16 cellular contexts compared by ENCODE assay signal in the genomic region with DNA sequence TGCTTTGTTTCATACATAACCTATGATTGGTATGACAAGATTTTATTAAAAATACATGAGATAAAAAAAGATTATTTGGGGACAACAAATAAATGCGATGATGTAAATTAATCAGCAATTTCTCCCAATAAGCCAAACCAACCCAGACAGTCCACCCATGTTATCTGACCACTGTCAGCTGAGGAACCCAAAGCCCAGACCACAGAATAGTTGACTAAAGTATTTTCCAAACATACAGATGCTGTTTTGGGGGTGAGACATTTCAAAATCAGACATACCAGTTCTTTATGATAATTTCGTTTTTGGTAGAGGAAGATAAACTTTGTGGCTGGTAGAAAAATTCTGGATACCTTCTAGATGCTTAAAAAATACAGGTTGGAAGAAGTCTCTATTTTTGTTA.
"Had no signal": no experiment of that assay in that cellular context is flagged by ENCODE, and none has a peak within 500 bp of the region (broad histone marks: within the 10 kb centered on the region; RNA-seq: fewer than 3 reads in every experiment).

No MANE protein-coding gene starts in this region.

- H3K27me3 ChIP-seq: right lobe of liver, spleen had no signal

- DNase-seq: activated CD4-positive, alpha-beta T cell treated with anti-CD3 and anti-CD28 coated beads, Interleukin-2, amount 10 ng/mL, durations not matched to agents 24 days and 14 days; activated CD8-positive, alpha-beta T cell treated with anti-CD3 and anti-CD28 coated beads, Interleukin-2, amount 10 ng/mL, durations not matched to agents 7 days and 5 days; activated naive CD4-positive, alpha-beta T cell treated with anti-CD3 and anti-CD28 coated beads for 36 hours; activated T-cell treated with anti-CD3 and anti-CD28 coated beads, Interleukin-2, amount 50 U/mL, for 24 hours; aorta; endodermal cell; head of caudate nucleus; mesendoderm; naive thymus-derived CD8-positive, alpha-beta T cell; right lobe of liver; spleen; stimulated activated CD4-positive, alpha-beta T cell treated with anti-CD3 and anti-CD28 coated beads, Interleukin-4, amount 100 ng/mL, for 4 hours had no signal

- H3K4me1 ChIP-seq: parathyroid adenoma, right lobe of liver, spleen had no signal

- H3K9me3 Mint-ChIP-seq: activated CD4-positive, alpha-beta T cell treated with anti-CD3 and anti-CD28 coated beads, Interleukin-2, amount 10 ng/mL, durations not matched to agents 24 days and 14 days; activated T-cell treated with anti-CD3 and anti-CD28 coated beads, Interleukin-2, amount 50 U/mL, for 24 hours; endodermal cell; stimulated activated memory B cell treated with anti-CD40 and anti-IgM and Interleukin-4, amounts not matched to agents 10 μg/mL and 1 μg/mL and 100 μg/mL, for 72 hours; T-helper 1 cell treated with Interleukin-12 subunit alpha and Interleukin-12 subunit beta and Interleukin-4 antibody, amounts not matched to agents 30 μg/mL and 1 μg/mL, for 36 hours had no signal

- H3K36me3 ChIP-seq: right lobe of liver, spleen, thoracic aorta had no signal

- H3K27ac Mint-ChIP-seq: activated CD4-positive, alpha-beta T cell treated with anti-CD3 and anti-CD28 coated beads, Interleukin-2, amount 10 ng/mL, durations not matched to agents 24 days and 14 days; activated CD8-positive, alpha-beta T cell treated with anti-CD3 and anti-CD28 coated beads, Interleukin-2, amount 10 ng/mL, durations not matched to agents 7 days and 5 days; activated naive CD4-positive, alpha-beta T cell treated with anti-CD3 and anti-CD28 coated beads for 36 hours; activated T-cell treated with anti-CD3 and anti-CD28 coated beads, Interleukin-2, amount 50 U/mL, for 24 hours; endodermal cell; naive thymus-derived CD8-positive, alpha-beta T cell; stimulated activated memory B cell treated with anti-CD40 and anti-IgM and Interleukin-4, amounts not matched to agents 10 μg/mL and 1 μg/mL and 100 μg/mL, for 72 hours; T-helper 1 cell treated with Interleukin-12 subunit alpha and Interleukin-12 subunit beta and Interleukin-4 antibody, amounts not matched to agents 30 μg/mL and 1 μg/mL, for 36 hours had no signal

- ATAC-seq: activated CD8-positive, alpha-beta T cell treated with anti-CD3 and anti-CD28 coated beads, Interleukin-2, amount 10 ng/mL, durations not matched to agents 7 days and 5 days; naive thymus-derived CD8-positive, alpha-beta T cell; right lobe of liver; stimulated activated memory B cell treated with anti-CD40 and anti-IgM and Interleukin-4, amounts not matched to agents 10 μg/mL and 1 μg/mL and 100 μg/mL, for 72 hours had no signal

- H3K36me3 Mint-ChIP-seq: naive thymus-derived CD8-positive, alpha-beta T cell; stimulated activated memory B cell treated with anti-CD40 and anti-IgM and Interleukin-4, amounts not matched to agents 10 μg/mL and 1 μg/mL and 100 μg/mL, for 72 hours had no signal

- H3K4me1 Mint-ChIP-seq: activated CD4-positive, alpha-beta T cell treated with anti-CD3 and anti-CD28 coated beads, Interleukin-2, amount 10 ng/mL, durations not matched to agents 24 days and 14 days; endodermal cell; naive thymus-derived CD8-positive, alpha-beta T cell; stimulated activated memory B cell treated with anti-CD40 and anti-IgM and Interleukin-4, amounts not matched to agents 10 μg/mL and 1 μg/mL and 100 μg/mL, for 72 hours had no signal

- H3K27me3 Mint-ChIP-seq: activated CD4-positive, alpha-beta T cell treated with anti-CD3 and anti-CD28 coated beads, Interleukin-2, amount 10 ng/mL, durations not matched to agents 24 days and 14 days; activated T-cell treated with anti-CD3 and anti-CD28 coated beads, Interleukin-2, amount 50 U/mL, for 24 hours; naive thymus-derived CD8-positive, alpha-beta T cell; stimulated activated memory B cell treated with anti-CD40 and anti-IgM and Interleukin-4, amounts not matched to agents 10 μg/mL and 1 μg/mL and 100 μg/mL, for 72 hours had no signal

- H3K4me3 Mint-ChIP-seq: activated CD4-positive, alpha-beta T cell treated with anti-CD3 and anti-CD28 coated beads, Interleukin-2, amount 10 ng/mL, durations not matched to agents 24 days and 14 days; activated CD8-positive, alpha-beta T cell treated with anti-CD3 and anti-CD28 coated beads, Interleukin-2, amount 10 ng/mL, durations not matched to agents 7 days and 5 days; activated naive CD4-positive, alpha-beta T cell treated with anti-CD3 and anti-CD28 coated beads for 36 hours; activated T-cell treated with anti-CD3 and anti-CD28 coated beads, Interleukin-2, amount 50 U/mL, for 24 hours; endodermal cell; naive thymus-derived CD8-positive, alpha-beta T cell; stimulated activated memory B cell treated with anti-CD40 and anti-IgM and Interleukin-4, amounts not matched to agents 10 μg/mL and 1 μg/mL and 100 μg/mL, for 72 hours; T-helper 1 cell treated with Interleukin-12 subunit alpha and Interleukin-12 subunit beta and Interleukin-4 antibody, amounts not matched to agents 30 μg/mL and 1 μg/mL, for 36 hours had no signal

- H3K4me3 ChIP-seq: right lobe of liver, spleen, thoracic aorta had no signal

- H3K9ac ChIP-seq: parathyroid adenoma had no signal

- H3K9me3 ChIP-seq: right lobe of liver, spleen, thoracic aorta had no signal
